ENCODE assay signal across 15 cellular contexts in the genomic region with DNA sequence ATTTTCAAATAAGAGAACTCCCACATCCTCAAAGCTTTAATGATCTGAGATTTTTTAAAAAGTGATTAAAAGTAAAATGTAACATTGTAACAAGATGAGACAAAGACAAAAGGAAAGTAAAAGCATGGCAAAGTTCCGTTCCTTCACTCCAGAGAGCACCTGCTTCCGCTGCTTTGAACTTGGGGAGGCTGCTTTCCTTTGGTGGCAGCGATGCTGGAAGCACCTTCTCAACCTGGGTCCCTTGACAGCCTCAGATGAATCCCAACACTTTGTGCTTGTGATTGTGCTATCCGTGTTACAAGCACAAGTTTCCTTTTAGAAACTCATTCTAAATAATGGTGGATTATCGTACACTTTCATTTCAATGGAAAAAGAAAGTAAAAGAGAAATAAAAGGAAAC. TPM values are rescaled to one million over a fixed set of nuclear protein-coding genes. Genes with fewer than 3 reads are reported as not detected.
A peak's percentile ranks its signal among the peaks of the same experiment; 100 is the strongest.
DNase-seq lines count a peak whose midpoint lies in the region; ATAC-seq and TF ChIP-seq lines count a peak whose summit lies in the region.
"Had no signal": no experiment of that assay in that cellular context is flagged by ENCODE, and none has a peak within 500 bp of the region (broad histone marks: within the 10 kb centered on the region; RNA-seq: fewer than 3 reads in every experiment).

No MANE protein-coding gene starts in this region.

- H3K4me3 Mint-ChIP-seq in CD14-positive monocyte (peak overlapping the region; percentile 22 to 38), IgD-negative memory B cell (peak overlapping the region; percentile 10 to 67 (median 36))
- peak overlapping the region; percentile 67 to 90 (median 86) for H3K4me3 Mint-ChIP-seq in naive thymus-derived CD8-positive, alpha-beta T cell
- H3K4me3 Mint-ChIP-seq: brain had no signal

- ATAC-seq in naive thymus-derived CD8-positive, alpha-beta T cell, result peak; percentile 7 to 23
- ATAC-seq in HG03342 (IDR thresholded peaks at IDR 0.05; ENCODE audit: unreplicated experiment) (no peak), GM18867 (IDR thresholded peaks at IDR 0.05; ENCODE audit: unreplicated experiment) (no peak)
- ATAC-seq: foreskin keratinocyte had no signal

- intact Hi-C loops in CD14-positive monocyte (cut with micrococcal nuclease), result no loop called here

- no peak overlapping the region for H3K27ac Mint-ChIP-seq in CD14-positive monocyte
- H3K27ac Mint-ChIP-seq in IgD-negative memory B cell, result peak overlapping the region in 2 of 3 donors; percentile 17 to 18
- peak overlapping the region; percentile 93 to 99 (median 98) for H3K27ac Mint-ChIP-seq in naive thymus-derived CD8-positive, alpha-beta T cell

- POLR2A ChIA-PET in naive thymus-derived CD8-positive, alpha-beta T cell (lab: Charles Lee), result no interaction called here

- TF ChIP-seq CTCF in CD14-positive monocyte (IDR thresholded peaks at IDR 0.05), result no peak

- DNase-seq in CD14-positive monocyte (ENCODE audit: low spot score) (no peak), kidney tubule cell (ENCODE audit: low spot score) (no peak), UCSD-AML1 (lab: John Stamatoyannopoulos, UW; ENCODE audit: unreplicated experiment) (no peak)
- DNase-seq in activated naive CD4-positive, alpha-beta T cell treated with Interleukin-2 at 50 U/mL for 16 hours, result peak; percentile 30
- peak in 4 of 10 donors; percentile 42 to 66 (median 64) for DNase-seq in naive thymus-derived CD8-positive, alpha-beta T cell
- DNase-seq: activated CD8-positive, alpha-beta memory T cell treated with anti-CD3 and anti-CD28 coated beads, Interleukin-2, amount 50 U/mL, for 4 hours; effector CD4-positive, alpha-beta T cell; foreskin keratinocyte; NCI-H1694; NCI-H510A treated with DMSO at 0.1 percent for 48 hours; T1000 had no signal

- H3K4me1 Mint-ChIP-seq in CD14-positive monocyte, result no peaks in the 10 kb centered on the region
- peaks cover 0 to 7% (median 1%) of the 10 kb centered on the region in 3 donors for H3K4me1 Mint-ChIP-seq in IgD-negative memory B cell
- peaks cover 63 to 91% (median 86%) of the 10 kb centered on the region in 4 donors for H3K4me1 Mint-ChIP-seq in naive thymus-derived CD8-positive, alpha-beta T cell

- H3K9me3 Mint-ChIP-seq in CD14-positive monocyte, result peaks cover 0 to 4% (median 0%) of the 10 kb centered on the region in 7 donors
- H3K9me3 Mint-ChIP-seq in IgD-negative memory B cell, result no peaks in the 10 kb centered on the region
- peaks cover 0 to 2% (median 0%) of the 10 kb centered on the region in 9 donors for H3K9me3 Mint-ChIP-seq in naive thymus-derived CD8-positive, alpha-beta T cell
- H3K9me3 Mint-ChIP-seq: brain had no signal

- H3K36me3 Mint-ChIP-seq in CD14-positive monocyte (no peaks in the 10 kb centered on the region), IgD-negative memory B cell (no peaks in the 10 kb centered on the region)
- H3K36me3 Mint-ChIP-seq in naive thymus-derived CD8-positive, alpha-beta T cell, result peaks cover 5 to 94% (median 35%) of the 10 kb centered on the region in 3 donors

- H3K27me3 Mint-ChIP-seq in CD14-positive monocyte (ENCODE audit: low read depth in 3 of 3) (peaks cover 0 to 12% (median 4%) of the 10 kb centered on the region in 3 donors), IgD-negative memory B cell (peaks cover 1% of the 10 kb centered on the region)
- H3K27me3 Mint-ChIP-seq in naive thymus-derived CD8-positive, alpha-beta T cell, result no peaks in the 10 kb centered on the region
- H3K27me3 Mint-ChIP-seq: brain had no signal

RNA-seq across cellular contexts. Expression of gene HADH, which starts 59.7 kb away (rescaled TPM):
- polyA plus RNA-seq in CD14-positive monocyte (10 to 100 TPM; 19.4 TPM), IgD-negative memory B cell (49.4 TPM)
- total RNA-seq in naive thymus-derived CD8-positive, alpha-beta T cell, result 10 to 100 TPM; 22.5 to 23.1 TPM
- polyA plus RNA-seq in naive thymus-derived CD8-positive, alpha-beta T cell, result 10 to 100 TPM; 36.0 to 42.2 (median 37.7) TPM

Comparison
In these comparisons a context has a peak if more than half of its experiments do, and no peak if none do; other contexts are left out.
1. H3K27ac Mint-ChIP-seq: peak in IgD-negative memory B cell (2 of 3) and naive thymus-derived CD8-positive, alpha-beta T cell (10 of 10); none in CD14-positive monocyte (0 of 7).
2. H3K4me3 Mint-ChIP-seq: peak in every context shown above with its lines; median percentile 86 in naive thymus-derived CD8-positive, alpha-beta T cell; 36 in IgD-negative memory B cell; 30 in CD14-positive monocyte.
3. ATAC-seq: peak in naive thymus-derived CD8-positive, alpha-beta T cell (2 of 2); none in HG03342 (single experiment) and GM18867 (single experiment).